In genomic region chr10:116470768-116471415, GRCh38 we compare ENCODE assay signal across 1 cellular context.
TF ChIP-seq lines count a peak whose summit lies in the region.

No MANE protein-coding gene starts in this region.

TF ChIP-seq in GM23338, 12 proteins besides CTCF, POLR2A, EP300 and RAD21 (continued from another document):
- TF ChIP-seq REST (IDR thresholded peaks at IDR 0.05; ENCODE audit: unreplicated experiment) (no peak), CREB1 (CRISPR knock-in tag; IDR thresholded peaks at IDR 0.05; ENCODE audit: low read depth) (no peak), ZNF462 (CRISPR knock-in tag; IDR thresholded peaks at IDR 0.05) (no peak), ZNF114 (CRISPR knock-in tag; IDR thresholded peaks at IDR 0.05) (no peak), EZH2 (IDR thresholded peaks at IDR 0.05; ENCODE audit: low read depth, unreplicated experiment) (no peak), ZNF331 (CRISPR knock-in tag; IDR thresholded peaks at IDR 0.05; ENCODE audit: low read depth) (no peak), JUNB (IDR thresholded peaks at IDR 0.05; ENCODE audit: unreplicated experiment) (no peak)
